ENCODE assay signal across 9 cellular contexts in the genomic region with DNA sequence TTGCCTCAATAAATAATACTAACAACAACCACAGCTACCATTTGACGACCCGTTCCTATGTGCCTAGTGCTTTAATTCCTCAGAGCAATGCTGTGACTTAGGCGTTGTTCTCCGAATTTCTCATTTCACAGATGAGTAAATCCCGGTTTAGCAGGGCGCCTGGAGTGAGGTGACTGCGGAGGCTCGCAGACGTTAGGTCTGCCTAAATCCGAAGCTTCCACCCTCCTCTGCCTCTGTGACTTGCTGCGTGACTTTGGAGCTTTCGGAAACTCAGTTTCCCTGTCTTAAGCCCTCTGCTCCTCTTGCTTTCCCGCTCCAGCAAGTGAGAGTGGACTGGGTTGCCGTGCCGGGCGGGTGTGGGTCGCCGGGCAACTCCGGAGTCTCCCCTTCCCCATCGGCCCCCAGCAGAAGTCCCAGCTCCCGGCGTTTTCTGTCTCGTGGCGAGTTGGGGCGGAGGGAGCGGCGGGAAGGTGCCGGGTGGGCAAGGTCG. TPM values are rescaled to one million over a fixed set of nuclear protein-coding genes. Genes with fewer than 3 reads are reported as not detected.
DNase-seq lines count a peak whose midpoint lies in the region; ATAC-seq and TF ChIP-seq lines count a peak whose summit lies in the region.
"Had no signal": no experiment of that assay in that cellular context is flagged by ENCODE, and none has a peak within 500 bp of the region (broad histone marks: within the 10 kb centered on the region; RNA-seq: fewer than 3 reads in every experiment).

No MANE protein-coding gene starts in this region.

- no peak overlapping the region for H4K5ac ChIP-seq in H9 (ENCODE audit: insufficient read length, low read depth, low read length)

- H4K91ac ChIP-seq in H9 (ENCODE audit: insufficient read length, low read depth, low read length), result no peak overlapping the region

- H3K4me2 ChIP-seq in H9 (ENCODE audit: insufficient read depth, insufficient read length, low read length), result peak overlapping the region; percentile 76

- peaks cover 21% of the 10 kb centered on the region for H3K23me2 ChIP-seq in H9 (ENCODE audit: insufficient read length, low read depth, low read length, poor library complexity, severe bottlenecking)

- no peak overlapping the region for H2AFZ ChIP-seq in H9 (ENCODE audit: low read length)

- no peak overlapping the region for H3K18ac ChIP-seq in H9 (ENCODE audit: insufficient read length, low read depth, low read length)

- no peak overlapping the region for H2AK5ac ChIP-seq in H9 (ENCODE audit: insufficient read length, low read length)

- H2BK15ac ChIP-seq in H9 (ENCODE audit: low read depth, low read length), result no peak overlapping the region

- no peak overlapping the region for H2BK20ac ChIP-seq in H9 (ENCODE audit: low read depth, low read length, poor library complexity, severe bottlenecking)

- no peak overlapping the region for H4K8ac ChIP-seq in H9 (replicated peaks; ENCODE audit: insufficient read length, low read depth, low read length)

- peak overlapping the region; percentile 77 to 92 for H3K4me3 Mint-ChIP-seq in H9
- H3K4me3 Mint-ChIP-seq in activated T-cell treated with anti-CD3 and anti-CD28 coated beads, Interleukin-2, amount 50 U/mL, for 72 hours, result peak overlapping the region; percentile 76 to 84
- peak overlapping the region; percentile 33 to 75 (median 58) for H3K4me3 Mint-ChIP-seq in immature natural killer cell

- H3K27me3 ChIP-seq in H9 (ENCODE audit: insufficient read depth, low read length) (peaks cover 52% of the 10 kb centered on the region), spleen (replicated peaks in 1 of 7) (peaks cover 0 to 86% (median 37%) of the 10 kb centered on the region in 7 donors)

- H3K79me1 ChIP-seq in H9 (ENCODE audit: insufficient read depth, low read depth, low read length, poor library complexity, severe bottlenecking), result no peaks in the 10 kb centered on the region

- H2BK5ac ChIP-seq in H9 (ENCODE audit: insufficient read length, low read length), result no peak overlapping the region

- H3K9ac ChIP-seq in H9 (ENCODE audit: extremely low read depth, insufficient read length, low read length), result no peak overlapping the region

- H3K79me2 ChIP-seq in H9 (ENCODE audit: insufficient read depth, low read length), result no peaks in the 10 kb centered on the region

- no peak overlapping the region for H3K14ac ChIP-seq in H9 (ENCODE audit: insufficient read depth, low read length)

- DNase-seq in H9, result no peak
- no peak for DNase-seq in activated T-cell treated with anti-CD3 and anti-CD28 coated beads, Interleukin-2, amount 50 U/mL, for 72 hours
- no peak for DNase-seq in immature natural killer cell
- DNase-seq in spleen, result no peak
- no peak for DNase-seq in NCI-H2227 (lab: John Stamatoyannopoulos, UW; ENCODE audit: unreplicated experiment)
- DNase-seq: activated gamma-delta T cell treated with Interleukin-2 at 50 U/mL for 16 hours, small intestine had no signal

- ATAC-seq in activated T-cell treated with anti-CD3 and anti-CD28 coated beads, Interleukin-2, amount 50 U/mL, for 72 hours (replicated peaks in 1 of 2), result no peak
- ATAC-seq in HG03196 (IDR thresholded peaks at IDR 0.05; ENCODE audit: unreplicated experiment), result no peak
- ATAC-seq in GM19455 (IDR thresholded peaks at IDR 0.05; ENCODE audit: unreplicated experiment), result no peak

- TF ChIP-seq POLR2A in spleen (IDR thresholded peaks at IDR 0.05), result no peak

- H3K27ac Mint-ChIP-seq in H9, result no peak overlapping the region
- no peak overlapping the region for H3K27ac Mint-ChIP-seq in activated T-cell treated with anti-CD3 and anti-CD28 coated beads, Interleukin-2, amount 50 U/mL, for 72 hours
- no peak overlapping the region for H3K27ac Mint-ChIP-seq in immature natural killer cell

- no CpG with 5 or more reads among the region's 29 CpGs for WGBS in H9 (ENCODE audit: extremely low coverage, insufficient read length, low lambda C conversion rate)
- WGBS in spleen, 5 donors, result 7 to 20% (median 12%) methylated on average over 17 to 29 of the region's 29 CpGs

- H3K27ac ChIP-seq in H9 (ENCODE audit: insufficient read length, low read depth, low read length) (no peak overlapping the region), spleen (peak overlapping the region in 7 of 8 donors; percentile 63 to 85 (median 77))

- H3K4me3 ChIP-seq in spleen, result peak overlapping the region; percentile 45 to 84 (median 59)

- H3K27me3 Mint-ChIP-seq in H9 (ENCODE audit: low read depth), result peaks cover 89% of the 10 kb centered on the region
- H3K27me3 Mint-ChIP-seq in activated T-cell treated with anti-CD3 and anti-CD28 coated beads, Interleukin-2, amount 50 U/mL, for 72 hours (ENCODE audit: low read depth), result peaks cover 59% of the 10 kb centered on the region
- peaks cover 21 to 34% (median 26%) of the 10 kb centered on the region in 3 donors for H3K27me3 Mint-ChIP-seq in immature natural killer cell (ENCODE audit: low read depth in 3 of 3)

- H2BK12ac ChIP-seq in H9 (ENCODE audit: insufficient read length, low read depth, low read length), result no peak overlapping the region

- H3K4ac ChIP-seq in H9 (ENCODE audit: low read depth, low read length), result no peak overlapping the region

- TF ChIP-seq CTCF in H9 (conservative IDR thresholded peaks at IDR 0.05) (no peak), spleen (IDR thresholded peaks at IDR 0.05 in 8 of 11, conservative IDR thresholded peaks at IDR 0.05 in 3 of 11) (no peak)

- H3K36me3 Mint-ChIP-seq in H9 (ENCODE audit: insufficient read depth in 1 of 3, low read depth in 3 of 3) (no peaks in the 10 kb centered on the region; a peak in 1 of 7 replicates), immature natural killer cell (no peaks in the 10 kb centered on the region)
- no peaks in the 10 kb centered on the region for H3K36me3 Mint-ChIP-seq in activated T-cell treated with anti-CD3 and anti-CD28 coated beads, Interleukin-2, amount 50 U/mL, for 72 hours (ENCODE audit: insufficient read depth in 2 of 2)

- no peaks in the 10 kb centered on the region for H3K4me1 ChIP-seq in H9 (ENCODE audit: insufficient read depth, low read length)
- H3K4me1 ChIP-seq in spleen, result peaks cover 19 to 95% (median 66%) of the 10 kb centered on the region in 6 donors

- peaks cover 13 to 16% of the 10 kb centered on the region in 2 experiments for H3K4me1 Mint-ChIP-seq in H9
- peaks cover 13% of the 10 kb centered on the region for H3K4me1 Mint-ChIP-seq in activated T-cell treated with anti-CD3 and anti-CD28 coated beads, Interleukin-2, amount 50 U/mL, for 72 hours (ENCODE audit: low read depth)
- H3K4me1 Mint-ChIP-seq in immature natural killer cell, result peaks cover 17 to 18% of the 10 kb centered on the region in 2 donors

- H3K56ac ChIP-seq in H9 (ENCODE audit: insufficient read length, low read depth, low read length), result no peak overlapping the region

- H2BK120ac ChIP-seq in H9 (ENCODE audit: low read depth, low read length, poor library complexity, severe bottlenecking), result no peak overlapping the region

- no peaks in the 10 kb centered on the region for H3K9me3 Mint-ChIP-seq in H9
- H3K9me3 Mint-ChIP-seq in activated T-cell treated with anti-CD3 and anti-CD28 coated beads, Interleukin-2, amount 50 U/mL, for 72 hours, result no peaks in the 10 kb centered on the region
- no peaks in the 10 kb centered on the region for H3K9me3 Mint-ChIP-seq in immature natural killer cell

- no peak overlapping the region for H3T11ph ChIP-seq in H9 (ENCODE audit: low read length)

- no peaks in the 10 kb centered on the region for H3K9me3 ChIP-seq in H9 (ENCODE audit: control insufficient read depth, low read depth, low read length)
- peaks cover 0 to 6% (median 0%) of the 10 kb centered on the region in 8 donors for H3K9me3 ChIP-seq in spleen

- H4K20me1 ChIP-seq in H9 (ENCODE audit: control insufficient read depth, insufficient read depth, insufficient read length), result no peaks in the 10 kb centered on the region

- intact Hi-C loops in spleen (cut with DNase I; ENCODE audit: low total_unique reads), result no loop called here

- no peak overlapping the region for H3K23ac ChIP-seq in H9 (ENCODE audit: insufficient read length, low read depth, low read length)

- no peaks in the 10 kb centered on the region for H3K36me3 ChIP-seq in spleen

RNA-seq across cellular contexts. Expression of gene ATOH8, which starts 0.7 kb away (rescaled TPM):
- 0.20 and 0.22 TPM in 2 replicates for total RNA-seq in H9 (2021)
- not detected for total RNA-seq in activated T-cell treated with anti-CD3 and anti-CD28 coated beads, Interleukin-2, amount 50 U/mL, for 72 hours
- not detected for polyA plus RNA-seq in immature natural killer cell
- 10 to 100 TPM in 6 of 7 donors, 1 to 10 TPM in 1; 6.4 to 53.0 (median 18.6) TPM for total RNA-seq in spleen
- 10 to 100 TPM in 1 of 3 donors, 1 to 10 TPM in 2; 7.2 to 17.6 (median 9.4) TPM for polyA plus RNA-seq in spleen

RNA-seq across cellular contexts. Expression of gene GNLY, which starts 58.9 kb away (rescaled TPM):
- not detected in 2 replicates for total RNA-seq in H9 (2021)
- total RNA-seq in activated T-cell treated with anti-CD3 and anti-CD28 coated beads, Interleukin-2, amount 50 U/mL, for 72 hours, result 100 to 1,000 TPM in 1 of 2 donors, 10 to 100 TPM in 1; 23.8 to 143 TPM
- over 10,000 TPM; 13,165 to 20,506 (median 19,340) TPM for polyA plus RNA-seq in immature natural killer cell
- total RNA-seq in spleen, result 10 to 100 TPM; 17.4 to 87.8 (median 42.6) TPM
- 10 to 100 TPM; 13.1 to 38.9 (median 31.5) TPM for polyA plus RNA-seq in spleen

Comparison
In these comparisons a context has a peak if more than half of its experiments do, and no peak if none do; other contexts are left out.
1. RNA of gene GNLY, which starts 58.9 kb away (total RNA-seq): 23.8 to 143 TPM in activated T-cell treated with anti-CD3 and anti-CD28 coated beads, Interleukin-2, amount 50 U/mL, for 72 hours and 17.4 to 87.8 TPM in spleen; not detected in H9; every median in the first group is over 10 times any median in the second.
2. Peak in every context shown above with its lines, with median percentiles within 50 percentile points of each other: H3K4me3 Mint-ChIP-seq.